Comparison of ENCODE assay signal across 15 cellular contexts in genomic region chr10:51718804-51719291, GRCh38. TPM values are rescaled to one million over a fixed set of nuclear protein-coding genes. Genes with fewer than 3 reads are reported as not detected.
A peak's percentile ranks its signal among the peaks of the same experiment; 100 is the strongest.
DNase-seq lines count a peak whose midpoint lies in the region; ATAC-seq lines count a peak whose summit lies in the region.
"Had no signal": no experiment of that assay in that cellular context is flagged by ENCODE, and none has a peak within 500 bp of the region (broad histone marks: within the 10 kb centered on the region; RNA-seq: fewer than 3 reads in every experiment).

No MANE protein-coding gene starts in this region.

- no peaks in the 10 kb centered on the region for H3K27me3 ChIP-seq in MG63
- H3K27me3 ChIP-seq: stomach had no signal

- H3K9me3 ChIP-seq in MG63: no peaks in the 10 kb centered on the region
- H3K9me3 ChIP-seq: stomach had no signal

- intact Hi-C loops in cardiac septum (cut with DNase I): no loop called here

- H3K4me3 ChIP-seq in MG63: no peak overlapping the region
- H3K4me3 ChIP-seq: stomach had no signal

- ATAC-seq in HG02884 (IDR thresholded peaks at IDR 0.05; ENCODE audit: unreplicated experiment): no peak
- ATAC-seq in left lobe of liver: no peak
- ATAC-seq in HG02885 (IDR thresholded peaks at IDR 0.05; ENCODE audit: poor library complexity, unreplicated experiment): no peak

- no peaks in the 10 kb centered on the region for H3K36me3 ChIP-seq in MG63
- H3K36me3 ChIP-seq: stomach had no signal

- DNase-seq in EH (ENCODE audit: low read depth) (peak; percentile 57), MG63 (peak; percentile 39), fibroblast of gingiva (ENCODE audit: low read depth) (peak; percentile 23), non-pigmented ciliary epithelial cell (ENCODE audit: low read depth) (peak; percentile 28), cardiac septum (ENCODE audit: low spot score) (no peak), left lobe of liver (ENCODE audit: low spot score) (no peak)
- DNase-seq: activated CD4-positive, alpha-beta T cell treated with anti-CD3 and anti-CD28 coated beads, Interleukin-2, amount 50 U/mL, for 4 hours; activated effector memory CD4-positive, alpha-beta T cell treated with Interleukin-2 at 50 U/mL for 16 hours; caudate nucleus; CD4-positive, alpha-beta memory T cell; NCI-H2227 treated with DMSO at 0.1 percent for 48 hours; stomach; T1000 had no signal

RNA-seq across cellular contexts. Expression of gene CSTF2T, which starts 19.5 kb away (rescaled TPM):
- 23.5 and 24.6 TPM in 2 replicates for total RNA-seq in MG63 (2014; rRNA removed; shearing (Covaris generic); ENCODE audit: low replicate concordance)
- 20.4 TPM for total RNA-seq in cardiac septum
- total RNA-seq in left lobe of liver: 8.1 TPM

Comparison
In these comparisons a context has a peak if more than half of its experiments do, and no peak if none do; other contexts are left out.
1. DNase-seq: peak in EH (single experiment), MG63 (single experiment), fibroblast of gingiva (single experiment) and non-pigmented ciliary epithelial cell (single experiment); none in cardiac septum (single experiment) and left lobe of liver (single experiment).